12 cellular contexts compared by ENCODE assay signal in the genomic region with DNA sequence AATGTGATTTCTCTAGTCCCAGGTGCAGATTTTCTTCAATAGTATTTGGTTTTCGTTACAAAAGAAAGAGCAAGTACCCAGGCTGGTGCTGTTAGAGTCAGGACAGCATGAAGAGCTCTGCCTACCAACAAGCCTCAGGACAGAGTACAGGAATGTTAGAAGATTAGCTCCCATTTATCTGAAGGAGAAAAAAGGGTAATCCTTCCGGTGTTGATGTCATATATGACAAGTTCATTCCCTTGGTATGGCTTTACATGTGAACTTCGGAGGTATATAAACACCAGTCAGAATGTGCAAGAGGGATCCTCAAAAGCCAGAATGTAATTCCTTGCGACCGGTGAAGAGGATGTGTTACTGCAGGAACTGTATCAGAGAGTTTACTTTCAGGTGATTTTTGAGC.
DNase-seq lines count a peak whose midpoint lies in the region; ATAC-seq, FAIRE-seq and TF ChIP-seq lines count a peak whose summit lies in the region.
"Had no signal": no experiment of that assay in that cellular context is flagged by ENCODE, and none has a peak within 500 bp of the region (broad histone marks: within the 10 kb centered on the region; RNA-seq: fewer than 3 reads in every experiment).

No MANE protein-coding gene starts in this region.

- RAD21 ChIA-PET in GM12878 (lab: Charles Lee; ENCODE audit: unreplicated experiment), result no interaction called here

- peaks cover 41% of the 10 kb centered on the region for H3K27me3 ChIP-seq in HUES48 (ENCODE audit: control insufficient read depth, insufficient read depth, low read length)
- H3K27me3 ChIP-seq in GM12878 (replicated peaks in 1 of 2; ENCODE audit: control insufficient read depth in 2 of 2, insufficient read depth in 2 of 2, low read length in 1 of 2), result no peaks in the 10 kb centered on the region
- peaks cover 4 to 14% of the 10 kb centered on the region in 2 experiments for H3K27me3 ChIP-seq in mesenchymal stem cell (ENCODE audit: control insufficient read depth in 1 of 2, insufficient read depth in 1 of 2, low read length in 2 of 2)
- H3K27me3 ChIP-seq in Peyer's patch, result peaks cover 0 to 33% of the 10 kb centered on the region in 2 donors

- FAIRE-seq in GM12878 (lab: Jason Lieb, UNC), result no peak

- H2BK5ac ChIP-seq in mesenchymal stem cell (ENCODE audit: low read depth, low read length, poor library complexity, severe bottlenecking), result no peak overlapping the region

- WGBS in GM12878 (ENCODE audit: insufficient coverage, insufficient replicate concordance, low lambda C conversion rate, missing lambda C conversion rate), result 19% methylated on average over 5 of the region's 5 CpGs
- WGBS in mesenchymal stem cell, result 45% methylated on average over 5 of the region's 5 CpGs

- H4K91ac ChIP-seq in mesenchymal stem cell (ENCODE audit: low read length), result no peak overlapping the region

- H3K9me3 Mint-ChIP-seq in Calu3 (ENCODE audit: low read depth, unreplicated experiment), result no peaks in the 10 kb centered on the region

- no peak overlapping the region for H3K27ac Mint-ChIP-seq in Calu3 (ENCODE audit: unreplicated experiment)

- no peak for TF ChIP-seq CTCF in Calu3 (IDR thresholded peaks at IDR 0.05; ENCODE audit: unreplicated experiment)
- no peak for TF ChIP-seq CTCF in GM12878 (IDR thresholded peaks at IDR 0.05 in 2 of 3, conservative IDR thresholded peaks at IDR 0.05 in 1 of 3; ENCODE audit: control insufficient read depth in 2 of 3, extremely low read depth in 1 of 3, insufficient read depth in 1 of 3, low read depth in 3 of 3, low read length in 3 of 3)
- TF ChIP-seq CTCF in Peyer's patch (IDR thresholded peaks at IDR 0.05), result no peak

- no peaks in the 10 kb centered on the region for H4K20me1 ChIP-seq in GM12878 (ENCODE audit: control insufficient read depth, insufficient read depth)

- peaks cover 47% of the 10 kb centered on the region for H3K36me3 Mint-ChIP-seq in Calu3 (ENCODE audit: insufficient read depth, unreplicated experiment)

- intact Hi-C loops in Calu3 (cut with micrococcal nuclease; ENCODE audit: unreplicated experiment), result loop anchor here (5.0 kb wide), 3 partner anchors 35 to 75 kb away; no protein-coding TSS in a partner anchor
- intact Hi-C loops in GM12878 (cut with micrococcal nuclease; ENCODE audit: unreplicated experiment), result no loop called here

- TF ChIP-seq EP300 in GM12878 (IDR thresholded peaks at IDR 0.05; ENCODE audit: borderline replicate concordance in 1 of 2, control insufficient read depth in 1 of 2, low read depth in 2 of 2, low read length in 2 of 2), result no peak

- no peaks in the 10 kb centered on the region for H3K27me3 Mint-ChIP-seq in Calu3 (ENCODE audit: unreplicated experiment)

- SMC1A ChIA-PET in GM12878 (lab: Charles Lee; ENCODE audit: uncharacterized antibody, unreplicated experiment), result no interaction called here

- H2AFZ ChIP-seq in GM12878 (ENCODE audit: control insufficient read depth, low read depth, low read length) (no peak overlapping the region; the same call in 1 of the 2 replicates), mesenchymal stem cell (ENCODE audit: low read depth, low read length) (no peak overlapping the region)

- peak overlapping the region; percentile 83 for H3K4me3 Mint-ChIP-seq in Calu3 (ENCODE audit: low read depth, unreplicated experiment)

- H2BK15ac ChIP-seq in mesenchymal stem cell (ENCODE audit: low read depth, poor library complexity, severe bottlenecking), result no peak overlapping the region

- H3K27ac ChIP-seq in HUES48 (ENCODE audit: low read depth, low read length), result no peak overlapping the region
- H3K27ac ChIP-seq in GM12878 (ENCODE audit: control insufficient read depth, insufficient read depth), result no peak overlapping the region; the same call in 1 of the 2 replicates
- H3K27ac ChIP-seq in mesenchymal stem cell (ENCODE audit: low read length, poor library complexity, severe bottlenecking), result no peak overlapping the region
- H3K27ac ChIP-seq in Peyer's patch, result no peak overlapping the region
- H3K27ac ChIP-seq: dorsolateral prefrontal cortex, right atrium auricular region had no signal

- H3K4me2 ChIP-seq in GM12878 (ENCODE audit: control insufficient read depth, insufficient read depth) (peak overlapping the region; percentile 88), mesenchymal stem cell (ENCODE audit: low read length, poor library complexity, severe bottlenecking) (peak overlapping the region; percentile 78)

- BruUV-seq in Calu3 (replicated peaks; lab: Mats Ljungman, UMichigan) (no TSS peak), GM12878 (replicated peaks; lab: Mats Ljungman, UMichigan) (no TSS peak)

- H2BK12ac ChIP-seq in mesenchymal stem cell (ENCODE audit: low read length in 2 of 2), result no peak overlapping the region

- peaks cover 41% of the 10 kb centered on the region for H3K4me1 Mint-ChIP-seq in Calu3 (ENCODE audit: low read depth, unreplicated experiment)

- POLR2A ChIA-PET in GM12878 (lab: Charles Lee), result no interaction called here

- H3K9ac ChIP-seq in HUES48 (ENCODE audit: low read depth, low read length) (no peak overlapping the region), GM12878 (ENCODE audit: control insufficient read depth, insufficient read depth, low read length) (no peak overlapping the region), mesenchymal stem cell (ENCODE audit: low read length) (no peak overlapping the region)

- no peak overlapping the region for H3K18ac ChIP-seq in mesenchymal stem cell (ENCODE audit: low read depth in 1 of 2, low read length in 2 of 2)

- TF ChIP-seq RAD21 in GM12878 (IDR thresholded peaks at IDR 0.05; ENCODE audit: insufficient read depth, low read depth, low read length), result no peak

- H3K14ac ChIP-seq in mesenchymal stem cell (ENCODE audit: low read length in 2 of 2), result no peak overlapping the region

- H3K36me3 ChIP-seq in HUES48 (ENCODE audit: control insufficient read depth, insufficient read depth, low read length), result no peaks in the 10 kb centered on the region
- H3K36me3 ChIP-seq in GM12878 (ENCODE audit: control insufficient read depth in 2 of 2, insufficient read depth in 2 of 2, low read length in 1 of 2), result no peaks in the 10 kb centered on the region
- no peaks in the 10 kb centered on the region for H3K36me3 ChIP-seq in mesenchymal stem cell (ENCODE audit: control insufficient read depth in 1 of 2, insufficient read depth in 2 of 2, low read depth in 1 of 2, low read length in 2 of 2)
- H3K36me3 ChIP-seq in Peyer's patch, result no peaks in the 10 kb centered on the region
- H3K36me3 ChIP-seq: right atrium auricular region had no signal

- no peak overlapping the region for H3K23ac ChIP-seq in mesenchymal stem cell (ENCODE audit: low read length in 2 of 2)

- DNase-seq in Calu3, result no peak
- no peak for DNase-seq in GM12878 (ENCODE audit: low read depth, low spot score)
- no peak for DNase-seq in mesenchymal stem cell
- DNase-seq in Peyer's patch, result no peak
- no peak for DNase-seq in epidermal melanocyte (ENCODE audit: insufficient read length, low spot score)
- DNase-seq in MV-4-11 (lab: John Stamatoyannopoulos, UW), result no peak
- DNase-seq: dorsolateral prefrontal cortex, NCI-H1417, SW 1271 had no signal

- CTCF ChIA-PET in Calu3 (lab: Charles Lee), result no interaction called here
- CTCF ChIA-PET in GM12878 (lab: Yijun Ruan, JAX), result no interaction called here

- in situ Hi-C loops in GM12878 (cut with MboI), result no loop called here

- H3K4me3 ChIP-seq in HUES48 (ENCODE audit: low read depth, low read length), result peak overlapping the region; percentile 90
- peak overlapping the region; percentile 67; the same call in 1 of the 2 replicates for H3K4me3 ChIP-seq in GM12878
- peak overlapping the region in 1 of 2 experiments; percentile 72 for H3K4me3 ChIP-seq in mesenchymal stem cell (ENCODE audit: insufficient read depth in 1 of 2, low read depth in 1 of 2, low read length in 2 of 2)
- H3K4me3 ChIP-seq in Peyer's patch, result no peak overlapping the region
- H3K4me3 ChIP-seq: right atrium auricular region had no signal

- H2AK5ac ChIP-seq in mesenchymal stem cell (ENCODE audit: low read length, severe bottlenecking), result no peak overlapping the region

- no peak for TF ChIP-seq POLR2A in GM12878 (IDR thresholded peaks at IDR 0.05; ENCODE audit: low read depth, low read length)
- no peak for TF ChIP-seq POLR2A in Peyer's patch (IDR thresholded peaks at IDR 0.05)

- no peaks in the 10 kb centered on the region for H3K79me1 ChIP-seq in mesenchymal stem cell (replicated peaks; ENCODE audit: low read length, poor library complexity, severe bottlenecking)

- no peaks in the 10 kb centered on the region for H3K79me2 ChIP-seq in GM12878 (ENCODE audit: control insufficient read depth, insufficient read depth, low read length)

- ATAC-seq in GM12878 (no peak), GM21825 (IDR thresholded peaks at IDR 0.05; ENCODE audit: unreplicated experiment) (no peak)

- H3K4ac ChIP-seq in mesenchymal stem cell (ENCODE audit: low read depth in 1 of 2, low read length in 2 of 2), result no peak overlapping the region

- H3K9me3 ChIP-seq in HUES48 (ENCODE audit: control insufficient read depth, insufficient read depth, low read length), result no peaks in the 10 kb centered on the region
- H3K9me3 ChIP-seq in GM12878 (replicated peaks; ENCODE audit: control insufficient read depth, insufficient read depth, low read length), result no peaks in the 10 kb centered on the region; the same call in 2 of the 3 replicates
- H3K9me3 ChIP-seq in mesenchymal stem cell (ENCODE audit: control insufficient read depth, low read length), result no peaks in the 10 kb centered on the region
- H3K9me3 ChIP-seq in Peyer's patch, result no peaks in the 10 kb centered on the region
- H3K9me3 ChIP-seq: right atrium auricular region had no signal

- peaks cover 10% of the 10 kb centered on the region for H3K4me1 ChIP-seq in HUES48 (ENCODE audit: control insufficient read depth, insufficient read depth, low read length)
- H3K4me1 ChIP-seq in GM12878 (ENCODE audit: control insufficient read depth, insufficient read depth, low read length), result peaks cover 11% of the 10 kb centered on the region
- peaks cover 12% of the 10 kb centered on the region for H3K4me1 ChIP-seq in mesenchymal stem cell (ENCODE audit: control insufficient read depth, insufficient read depth, low read depth, low read length)
- peaks cover 0 to 3% (median 0%) of the 10 kb centered on the region in 4 donors for H3K4me1 ChIP-seq in Peyer's patch
- H3K4me1 ChIP-seq: right atrium auricular region had no signal

- H2BK120ac ChIP-seq in mesenchymal stem cell (ENCODE audit: low read depth, low read length), result no peak overlapping the region

- H4K8ac ChIP-seq in mesenchymal stem cell (ENCODE audit: low read length), result no peak overlapping the region

TF ChIP-seq in GM12878, 131 proteins besides CTCF, POLR2A, EP300 and RAD21 (continues in another document):
- no peak for TF ChIP-seq ZNF217 (IDR thresholded peaks at IDR 0.05)
- TF ChIP-seq CHD1 (IDR thresholded peaks at IDR 0.05; ENCODE audit: low read depth, low read length), result no peak
- no peak for TF ChIP-seq SRF (IDR thresholded peaks at IDR 0.05; ENCODE audit: low read depth in 2 of 2, low read length in 2 of 2)

Comparison
In these comparisons a context has a peak if more than half of its experiments do, and no peak if none do; other contexts are left out.
1. H3K4me3 ChIP-seq: peak in HUES48 (single experiment) and GM12878 (single experiment); none in Peyer's patch (0 of 4).